11 cellular contexts compared by ENCODE assay signal in genomic region chr10:95360122-95360715, GRCh38.
DNase-seq lines count a peak whose midpoint lies in the region; ATAC-seq and TF ChIP-seq lines count a peak whose summit lies in the region.
"Had no signal": no experiment of that assay in that cellular context is flagged by ENCODE, and none has a peak within 500 bp of the region (broad histone marks: within the 10 kb centered on the region; RNA-seq: fewer than 3 reads in every experiment).

No MANE protein-coding gene starts in this region.

- H3K27ac Mint-ChIP-seq in activated naive CD4-positive, alpha-beta T cell treated with anti-CD3 and anti-CD28 coated beads, Interleukin-2, amount 10 ng/mL, durations not matched to agents 7 days and 5 days = no peak overlapping the region
- no peak overlapping the region for H3K27ac Mint-ChIP-seq in activated T-cell treated with anti-CD3 and anti-CD28 coated beads, Interleukin-2, amount 50 U/mL, for 24 hours
- H3K27ac Mint-ChIP-seq: activated naive CD4-positive, alpha-beta T cell treated with anti-CD3 and anti-CD28 coated beads for 36 hours had no signal

- intact Hi-C loops in esophagus muscularis mucosa (cut with DNase I) = loop anchor here (10.0 kb wide), 1 partner anchor 175 kb away; no protein-coding TSS in a partner anchor

- no peak overlapping the region for H3K4me3 Mint-ChIP-seq in activated naive CD4-positive, alpha-beta T cell treated with anti-CD3 and anti-CD28 coated beads, Interleukin-2, amount 10 ng/mL, durations not matched to agents 7 days and 5 days
- H3K4me3 Mint-ChIP-seq in activated T-cell treated with anti-CD3 and anti-CD28 coated beads, Interleukin-2, amount 50 U/mL, for 24 hours = no peak overlapping the region
- H3K4me3 Mint-ChIP-seq: activated naive CD4-positive, alpha-beta T cell treated with anti-CD3 and anti-CD28 coated beads for 36 hours; neural crest cell had no signal

- TF ChIP-seq CTCF in 22Rv1 (IDR thresholded peaks at IDR 0.05) (no peak), esophagus muscularis mucosa (IDR thresholded peaks at IDR 0.05) (no peak)

- no peaks in the 10 kb centered on the region for H3K27me3 ChIP-seq in esophagus muscularis mucosa

- no peaks in the 10 kb centered on the region for H3K9me3 Mint-ChIP-seq in activated naive CD4-positive, alpha-beta T cell treated with anti-CD3 and anti-CD28 coated beads, Interleukin-2, amount 10 ng/mL, durations not matched to agents 7 days and 5 days
- H3K9me3 Mint-ChIP-seq in activated T-cell treated with anti-CD3 and anti-CD28 coated beads, Interleukin-2, amount 50 U/mL, for 24 hours = no peaks in the 10 kb centered on the region
- H3K9me3 Mint-ChIP-seq: activated naive CD4-positive, alpha-beta T cell treated with anti-CD3 and anti-CD28 coated beads for 36 hours; neural crest cell had no signal

- no peaks in the 10 kb centered on the region for H3K36me3 Mint-ChIP-seq in activated naive CD4-positive, alpha-beta T cell treated with anti-CD3 and anti-CD28 coated beads, Interleukin-2, amount 10 ng/mL, durations not matched to agents 7 days and 5 days
- no peaks in the 10 kb centered on the region for H3K36me3 Mint-ChIP-seq in activated T-cell treated with anti-CD3 and anti-CD28 coated beads, Interleukin-2, amount 50 U/mL, for 24 hours (ENCODE audit: low read depth)

- no peak for TF ChIP-seq EP300 in esophagus muscularis mucosa (IDR thresholded peaks at IDR 0.05)

- DNase-seq in NAMALWA (ENCODE audit: low spot score) (peak; percentile 36), esophagus muscularis mucosa (ENCODE audit: extremely low spot score) (no peak), kidney tubule cell (ENCODE audit: low spot score) (no peak)
- DNase-seq in activated naive CD4-positive, alpha-beta T cell treated with anti-CD3 and anti-CD28 coated beads, Interleukin-2, amount 10 ng/mL, durations not matched to agents 7 days and 5 days = no peak
- DNase-seq in activated T-cell treated with anti-CD3 and anti-CD28 coated beads, Interleukin-2, amount 50 U/mL, for 24 hours = no peak
- DNase-seq: activated naive CD4-positive, alpha-beta T cell treated with anti-CD3 and anti-CD28 coated beads for 36 hours; C1 segment of cervical spinal cord had no signal

- no peak overlapping the region for H3K4me3 ChIP-seq in esophagus muscularis mucosa

- CTCF ChIA-PET in activated naive CD4-positive, alpha-beta T cell treated with anti-CD3 and anti-CD28 coated beads, Interleukin-2, amount 10 ng/mL, durations not matched to agents 7 days and 5 days (lab: Charles Lee) = interaction anchor here (0.6 to 10.6 kb wide), 4 partner anchors 14 to 487 kb away, joined by 3 to 320 read pairs (median 8); no protein-coding TSS in a partner anchor

- H3K4me1 ChIP-seq in esophagus muscularis mucosa = peaks cover 46 to 99% (median 87%) of the 10 kb centered on the region in 4 donors

- no peaks in the 10 kb centered on the region for H3K9me3 ChIP-seq in esophagus muscularis mucosa

- ATAC-seq in GM19351 (IDR thresholded peaks at IDR 0.05; ENCODE audit: unreplicated experiment) (peak; percentile 74), GM18858 (IDR thresholded peaks at IDR 0.05; ENCODE audit: unreplicated experiment) (no peak)

- H3K27ac ChIP-seq in 22Rv1 = peak overlapping the region; percentile 65
- H3K27ac ChIP-seq in esophagus muscularis mucosa (replicated peaks in 1 of 4) = peak overlapping the region; percentile 51 to 70 (median 62)

- peaks cover 12% of the 10 kb centered on the region for H3K27me3 Mint-ChIP-seq in activated naive CD4-positive, alpha-beta T cell treated with anti-CD3 and anti-CD28 coated beads, Interleukin-2, amount 10 ng/mL, durations not matched to agents 7 days and 5 days
- H3K27me3 Mint-ChIP-seq in activated T-cell treated with anti-CD3 and anti-CD28 coated beads, Interleukin-2, amount 50 U/mL, for 24 hours = peaks cover 11% of the 10 kb centered on the region

- H3K36me3 ChIP-seq in esophagus muscularis mucosa = peaks cover 31 to 79% (median 49%) of the 10 kb centered on the region in 4 donors

- TF ChIP-seq POLR2A in esophagus muscularis mucosa (IDR thresholded peaks at IDR 0.05; ENCODE audit: low read depth) = no peak

- H3K4me1 Mint-ChIP-seq in activated naive CD4-positive, alpha-beta T cell treated with anti-CD3 and anti-CD28 coated beads, Interleukin-2, amount 10 ng/mL, durations not matched to agents 7 days and 5 days = no peaks in the 10 kb centered on the region
- H3K4me1 Mint-ChIP-seq in activated T-cell treated with anti-CD3 and anti-CD28 coated beads, Interleukin-2, amount 50 U/mL, for 24 hours (ENCODE audit: low read depth) = no peaks in the 10 kb centered on the region
